In genomic region chr4:25860586-25861421, GRCh38 we compare ENCODE assay signal across 8 cellular contexts. TPM values are rescaled to one million over a fixed set of nuclear protein-coding genes. Genes with fewer than 3 reads are reported as not detected.
DNase-seq lines count a peak whose midpoint lies in the region; ATAC-seq and TF ChIP-seq lines count a peak whose summit lies in the region.

No MANE protein-coding gene starts in this region.

- CTCF ChIA-PET in activated CD8-positive, alpha-beta memory T cell treated with anti-CD3 and anti-CD28 coated beads, Interleukin-2, amount 10 ng/mL, durations not matched to agents 7 days and 5 days (lab: Charles Lee): interaction anchor here (1.0 to 1.7 kb wide), 4 partner anchors 10 to 18 kb away, joined by 3 to 5 read pairs (median 4); no protein-coding TSS in a partner anchor

- H3K9me3 ChIP-seq in Peyer's patch: no peaks in the 10 kb centered on the region

- peak overlapping the region; percentile 64 to 97 (median 86) for H3K27ac ChIP-seq in Peyer's patch

- H3K36me3 ChIP-seq in Peyer's patch: no peaks in the 10 kb centered on the region

- no peak for TF ChIP-seq POLR2A in Peyer's patch (IDR thresholded peaks at IDR 0.05)

- no peak for DNase-seq in activated CD8-positive, alpha-beta memory T cell treated with anti-CD3 and anti-CD28 coated beads, Interleukin-2, amount 10 ng/mL, durations not matched to agents 7 days and 5 days
- DNase-seq in activated CD8-positive, alpha-beta memory T cell treated with anti-CD3 and anti-CD28 coated beads, Interleukin-2, amount 50 U/mL, for 4 hours: no peak
- DNase-seq in Peyer's patch (peak in 2 of 3 donors; percentile 78 to 86), epithelial cell of esophagus (ENCODE audit: low read depth) (peak; percentile 79), NCI-H2107 (lab: John Stamatoyannopoulos, UW) (no peak)
- DNase-seq in stimulated activated naive CD8-positive, alpha-beta T cell treated with anti-CD3 and anti-CD28 coated beads, Interleukin-15, amount 100 ng/mL, for 72 hours: no peak
- no peak for DNase-seq in stimulated activated CD8-positive, alpha-beta memory T cell treated with anti-CD3 and anti-CD28 coated beads, Interleukin-4, amount 100 ng/mL, for 48 hours

- no peaks in the 10 kb centered on the region for H3K27me3 ChIP-seq in Peyer's patch

- H3K36me3 Mint-ChIP-seq in activated CD8-positive, alpha-beta memory T cell treated with anti-CD3 and anti-CD28 coated beads, Interleukin-2, amount 10 ng/mL, durations not matched to agents 7 days and 5 days: peaks cover 20% of the 10 kb centered on the region

- peak overlapping the region; percentile 100 for H3K27ac Mint-ChIP-seq in activated CD8-positive, alpha-beta memory T cell treated with anti-CD3 and anti-CD28 coated beads, Interleukin-2, amount 10 ng/mL, durations not matched to agents 7 days and 5 days
- peak overlapping the region; percentile 12 to 99 for H3K27ac Mint-ChIP-seq in stimulated activated naive CD8-positive, alpha-beta T cell treated with anti-CD3 and anti-CD28 coated beads, Interleukin-15, amount 100 ng/mL, for 72 hours

- TF ChIP-seq CTCF in Peyer's patch (IDR thresholded peaks at IDR 0.05) (no peak), epithelial cell of esophagus (IDR thresholded peaks at IDR 0.05; ENCODE audit: insufficient read depth, low read depth, low read length, missing control alignments) (no peak)

- peak overlapping the region; percentile 98 for H3K4me3 Mint-ChIP-seq in activated CD8-positive, alpha-beta memory T cell treated with anti-CD3 and anti-CD28 coated beads, Interleukin-2, amount 10 ng/mL, durations not matched to agents 7 days and 5 days
- peak overlapping the region; percentile 99 for H3K4me3 Mint-ChIP-seq in stimulated activated naive CD8-positive, alpha-beta T cell treated with anti-CD3 and anti-CD28 coated beads, Interleukin-15, amount 100 ng/mL, for 72 hours

- H3K4me1 Mint-ChIP-seq in activated CD8-positive, alpha-beta memory T cell treated with anti-CD3 and anti-CD28 coated beads, Interleukin-2, amount 10 ng/mL, durations not matched to agents 7 days and 5 days: peaks cover 52% of the 10 kb centered on the region
- peaks cover 53% of the 10 kb centered on the region for H3K4me1 Mint-ChIP-seq in stimulated activated naive CD8-positive, alpha-beta T cell treated with anti-CD3 and anti-CD28 coated beads, Interleukin-15, amount 100 ng/mL, for 72 hours

- H3K4me1 ChIP-seq in Peyer's patch: peaks cover 8 to 53% (median 16%) of the 10 kb centered on the region in 4 donors

- H3K4me3 ChIP-seq in Peyer's patch (peak overlapping the region; percentile 22 to 95 (median 56)), epithelial cell of esophagus (ENCODE audit: low read length) (no peak overlapping the region)

- H3K9me3 Mint-ChIP-seq in activated CD8-positive, alpha-beta memory T cell treated with anti-CD3 and anti-CD28 coated beads, Interleukin-2, amount 10 ng/mL, durations not matched to agents 7 days and 5 days (ENCODE audit: low read depth): no peaks in the 10 kb centered on the region
- no peaks in the 10 kb centered on the region for H3K9me3 Mint-ChIP-seq in stimulated activated naive CD8-positive, alpha-beta T cell treated with anti-CD3 and anti-CD28 coated beads, Interleukin-15, amount 100 ng/mL, for 72 hours

- H3K27me3 Mint-ChIP-seq in activated CD8-positive, alpha-beta memory T cell treated with anti-CD3 and anti-CD28 coated beads, Interleukin-2, amount 10 ng/mL, durations not matched to agents 7 days and 5 days: no peaks in the 10 kb centered on the region
- H3K27me3 Mint-ChIP-seq in stimulated activated naive CD8-positive, alpha-beta T cell treated with anti-CD3 and anti-CD28 coated beads, Interleukin-15, amount 100 ng/mL, for 72 hours: no peaks in the 10 kb centered on the region

- ATAC-seq in activated CD8-positive, alpha-beta memory T cell treated with anti-CD3 and anti-CD28 coated beads, Interleukin-2, amount 10 ng/mL, durations not matched to agents 7 days and 5 days: no peak
- no peak for ATAC-seq in stimulated activated naive CD8-positive, alpha-beta T cell treated with anti-CD3 and anti-CD28 coated beads, Interleukin-15, amount 100 ng/mL, for 72 hours
- no peak for ATAC-seq in HG02852 (IDR thresholded peaks at IDR 0.05; ENCODE audit: unreplicated experiment)

RNA-seq across cellular contexts. Expression of gene SEL1L3, which starts 2.0 kb away (rescaled TPM):
- 10 to 100 TPM; 66.3 to 82.8 TPM for total RNA-seq in activated CD8-positive, alpha-beta memory T cell treated with anti-CD3 and anti-CD28 coated beads, Interleukin-2, amount 10 ng/mL, durations not matched to agents 7 days and 5 days
- 100 to 1,000 TPM in 3 of 4 donors, 10 to 100 TPM in 1; 91.4 to 194 (median 134) TPM for total RNA-seq in Peyer's patch

RNA-seq across cellular contexts. Expression of gene SMIM20, which starts 53.2 kb away (rescaled TPM):
- total RNA-seq in activated CD8-positive, alpha-beta memory T cell treated with anti-CD3 and anti-CD28 coated beads, Interleukin-2, amount 10 ng/mL, durations not matched to agents 7 days and 5 days: 1 to 10 TPM; 9.6 to 9.9 TPM
- total RNA-seq in Peyer's patch: 10 to 100 TPM; 11.6 to 55.7 (median 31.3) TPM

Comparison
In these comparisons a context has a peak if more than half of its experiments do, and no peak if none do; other contexts are left out.
1. DNase-seq: peak in Peyer's patch (2 of 3) and epithelial cell of esophagus (single experiment); none in activated CD8-positive, alpha-beta memory T cell treated with anti-CD3 and anti-CD28 coated beads, Interleukin-2, amount 10 ng/mL, durations not matched to agents 7 days and 5 days (single experiment), activated CD8-positive, alpha-beta memory T cell treated with anti-CD3 and anti-CD28 coated beads, Interleukin-2, amount 50 U/mL, for 4 hours (single experiment), stimulated activated naive CD8-positive, alpha-beta T cell treated with anti-CD3 and anti-CD28 coated beads, Interleukin-15, amount 100 ng/mL, for 72 hours (0 of 2), NCI-H2107 (single experiment) and stimulated activated CD8-positive, alpha-beta memory T cell treated with anti-CD3 and anti-CD28 coated beads, Interleukin-4, amount 100 ng/mL, for 48 hours (single experiment).